In genomic region chr12:121038861-121039654, GRCh38 we compare ENCODE assay signal across 8 cellular contexts. TPM values are rescaled to one million over a fixed set of nuclear protein-coding genes. Genes with fewer than 3 reads are reported as not detected.
DNase-seq lines count a peak whose midpoint lies in the region; ATAC-seq and TF ChIP-seq lines count a peak whose summit lies in the region.

OASL (minus strand) TSS chr12:121039246; CDS start chr12:121038971, 275 bp downstream.

- peak; percentile 79 for ATAC-seq in GM18502 (IDR thresholded peaks at IDR 0.05; ENCODE audit: poor library complexity, unreplicated experiment)
- ATAC-seq in HG02852 (IDR thresholded peaks at IDR 0.05; ENCODE audit: unreplicated experiment), result peak; percentile 61
- ATAC-seq in RWPE2 (ENCODE audit: low read depth), result peak; percentile 77
- ATAC-seq in left colon, result peak; percentile 90
- peak; percentile 64 for ATAC-seq in stimulated activated effector memory CD8-positive, alpha-beta T cell treated with anti-CD3 and anti-CD28 coated beads, Interleukin-12 subunit alpha, Interleukin-12 subunit beta, amount 100 ng/mL, for 72 hours

- peak within 1 kb of the TSS; percentile 81 for H3K27ac Mint-ChIP-seq in stimulated activated effector memory CD8-positive, alpha-beta T cell treated with anti-CD3 and anti-CD28 coated beads, Interleukin-12 subunit alpha, Interleukin-12 subunit beta, amount 100 ng/mL, for 72 hours

- TF ChIP-seq POLR2A in adrenal gland (IDR thresholded peaks at IDR 0.05), result peak in 1 of 2 donors; percentile 17

- H3K27me3 ChIP-seq in RWPE2 (ENCODE audit: insufficient read depth, poor library complexity, severe bottlenecking) (no peaks in the 10 kb centered on the region), adrenal gland (no peaks in the 10 kb centered on the region)

- peak within 1 kb of the TSS; percentile 33 for H3K4me3 ChIP-seq in RWPE2 (ENCODE audit: severe bottlenecking)
- peak within 1 kb of the TSS in 3 of 4 donors; percentile 7 to 47 (median 23) for H3K4me3 ChIP-seq in adrenal gland

- H3K4me3 Mint-ChIP-seq in stimulated activated effector memory CD8-positive, alpha-beta T cell treated with anti-CD3 and anti-CD28 coated beads, Interleukin-12 subunit alpha, Interleukin-12 subunit beta, amount 100 ng/mL, for 72 hours, result peak within 1 kb of the TSS; percentile 85

- H3K9me3 ChIP-seq in RWPE2 (ENCODE audit: severe bottlenecking) (no peaks in the 10 kb centered on the region), adrenal gland (replicated peaks in 1 of 3) (no peaks in the 10 kb centered on the region)

- no peak for DNase-seq in RWPE2 (ENCODE audit: low spot score)
- peak in 6 of 7 donors; percentile 36 to 68 (median 48) for DNase-seq in adrenal gland
- peak; percentile 69 to 73 for DNase-seq in left colon
- DNase-seq in stimulated activated effector memory CD8-positive, alpha-beta T cell treated with anti-CD3 and anti-CD28 coated beads, Interleukin-12 subunit alpha, Interleukin-12 subunit beta, amount 100 ng/mL, for 72 hours (ENCODE audit: low spot score in 2 of 2), result peak; percentile 27 to 87
- DNase-seq in NCI-H2029 (lab: John Stamatoyannopoulos, UW), result no peak
- no peak for DNase-seq in NCI-H2227 (lab: John Stamatoyannopoulos, UW; ENCODE audit: unreplicated experiment)

- H3K27ac ChIP-seq in RWPE2 (ENCODE audit: poor library complexity, severe bottlenecking) (no peak within 1 kb of the TSS), adrenal gland (peak within 1 kb of the TSS in 1 of 5 donors; percentile 71)

- whole genome bisulfite sequencing in adrenal gland, 4 donors, result 13 to 21% (median 19%) methylated on average over 11 to 12 of the region's 12 CpGs

- H3K4me1 ChIP-seq in RWPE2 (ENCODE audit: insufficient read depth, poor library complexity, severe bottlenecking), result peaks cover 21% of the 10 kb centered on the region
- peaks cover 0 to 6% of the 10 kb centered on the region in 2 donors for H3K4me1 ChIP-seq in adrenal gland (replicated peaks in 1 of 2)

- H3K4me1 Mint-ChIP-seq in stimulated activated effector memory CD8-positive, alpha-beta T cell treated with anti-CD3 and anti-CD28 coated beads, Interleukin-12 subunit alpha, Interleukin-12 subunit beta, amount 100 ng/mL, for 72 hours, result peaks cover 47% of the 10 kb centered on the region

- intact Hi-C loops in adrenal gland (cut with DNase I), result no loop called here
- intact Hi-C loops in left colon (cut with DNase I, micrococcal nuclease), result no loop called here

- H3K9me3 Mint-ChIP-seq in stimulated activated effector memory CD8-positive, alpha-beta T cell treated with anti-CD3 and anti-CD28 coated beads, Interleukin-12 subunit alpha, Interleukin-12 subunit beta, amount 100 ng/mL, for 72 hours, result no peaks in the 10 kb centered on the region

- peaks cover 24% of the 10 kb centered on the region for H3K36me3 Mint-ChIP-seq in stimulated activated effector memory CD8-positive, alpha-beta T cell treated with anti-CD3 and anti-CD28 coated beads, Interleukin-12 subunit alpha, Interleukin-12 subunit beta, amount 100 ng/mL, for 72 hours

- TF ChIP-seq CTCF in RWPE2 (IDR thresholded peaks at IDR 0.05; ENCODE audit: poor library complexity, severe bottlenecking) (no peak), adrenal gland (IDR thresholded peaks at IDR 0.05) (no peak)

- H3K36me3 ChIP-seq in RWPE2 (ENCODE audit: low read depth) (no peaks in the 10 kb centered on the region), adrenal gland (replicated peaks in 1 of 2) (no peaks in the 10 kb centered on the region)

RNA-seq across cellular contexts. Expression of gene OASL, which starts in this region (rescaled TPM):
- 1 to 10 TPM in 1 of 8 donors, under 1 TPM in 6, not detected in 1; 0.28 to 1.1 (median 0.47) TPM for total RNA-seq in adrenal gland
- polyA plus RNA-seq in adrenal gland, result 1 to 10 TPM in 2 of 3 donors, under 1 TPM in 1; 0.99 to 1.9 (median 1.3) TPM
- 10 to 100 TPM in 1 of 2 donors, 1 to 10 TPM in 1; 7.1 to 16.6 TPM for total RNA-seq in left colon

Comparison
In these comparisons a context has a peak if more than half of its experiments do, and no peak if none do; other contexts are left out.
1. DNase-seq: peak in adrenal gland (6 of 7), left colon (2 of 2) and stimulated activated effector memory CD8-positive, alpha-beta T cell treated with anti-CD3 and anti-CD28 coated beads, Interleukin-12 subunit alpha, Interleukin-12 subunit beta, amount 100 ng/mL, for 72 hours (2 of 2); none in RWPE2 (single experiment), NCI-H2029 (single experiment) and NCI-H2227 (single experiment).
2. Peak in every context shown above with its lines, with median percentiles within 50 percentile points of each other: ATAC-seq.